18 cellular contexts compared by ENCODE assay signal in the genomic region with DNA sequence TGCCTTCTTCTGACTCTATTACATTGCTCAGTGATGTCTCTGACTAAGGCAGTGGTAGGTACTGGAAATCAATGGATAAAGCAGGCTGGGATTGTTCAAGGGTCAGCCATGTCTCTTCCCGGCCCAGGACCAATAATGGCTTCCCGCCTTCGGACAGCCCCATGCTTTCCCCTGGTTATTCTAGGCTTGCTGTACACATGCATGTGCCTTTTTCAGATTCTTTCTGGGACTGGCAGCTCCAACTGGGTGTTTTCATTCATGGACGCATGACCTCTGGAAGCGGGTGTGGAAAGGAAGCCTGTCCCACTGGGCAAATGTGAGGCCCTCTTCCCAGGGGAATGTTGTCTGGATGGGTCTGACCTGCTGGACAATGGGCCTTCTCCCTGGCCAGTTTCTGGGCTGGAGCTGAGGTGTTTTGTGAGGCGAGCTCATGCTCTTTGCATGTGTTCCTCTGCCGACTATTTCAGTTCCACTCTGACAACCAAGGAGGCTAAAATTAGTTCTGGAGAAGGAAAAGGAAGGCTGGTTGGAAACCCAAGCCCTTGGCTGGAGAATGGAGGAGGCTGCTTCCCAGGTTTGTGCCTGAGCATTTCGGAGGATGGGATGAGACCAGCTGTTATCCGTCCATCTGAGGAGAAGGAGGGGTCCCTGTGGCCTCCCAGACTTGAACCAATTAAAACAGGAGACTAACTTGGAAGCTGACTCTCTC. TPM values are rescaled to one million over a fixed set of nuclear protein-coding genes. Genes with fewer than 3 reads are reported as not detected.
A peak's percentile ranks its signal among the peaks of the same experiment; 100 is the strongest.
DNase-seq lines count a peak whose midpoint lies in the region; ATAC-seq, FAIRE-seq and TF ChIP-seq lines count a peak whose summit lies in the region.
"Had no signal": no experiment of that assay in that cellular context is flagged by ENCODE, and none has a peak within 500 bp of the region (broad histone marks: within the 10 kb centered on the region; RNA-seq: fewer than 3 reads in every experiment).

No MANE protein-coding gene starts in this region.

- no peak for FAIRE-seq in HepG2 (lab: Jason Lieb, UNC)
- FAIRE-seq: colon, endothelial cell of umbilical vein, small intestine had no signal

- TF ChIP-seq CTCF in liver (IDR thresholded peaks at IDR 0.05; ENCODE audit: low read depth, low read length, missing input control), result no peak
- TF ChIP-seq CTCF in HepG2 (CRISPR knock-in tag; IDR thresholded peaks at IDR 0.05), result no peak
- no peak for TF ChIP-seq CTCF in heart right ventricle (IDR thresholded peaks at IDR 0.05)
- TF ChIP-seq CTCF in progenitor cell of endocrine pancreas (IDR thresholded peaks at IDR 0.05; ENCODE audit: unreplicated experiment), result no peak
- TF ChIP-seq CTCF in SK-N-SH (IDR thresholded peaks at IDR 0.05), result no peak

- peaks cover 0 to 34% (median 22%) of the 10 kb centered on the region in 4 donors for H3K4me1 ChIP-seq in liver (ENCODE audit: control insufficient read depth in 4 of 4, insufficient read depth in 4 of 4, low read length in 3 of 4)
- peaks cover 31% of the 10 kb centered on the region for H3K4me1 ChIP-seq in HepG2 (ENCODE audit: insufficient read depth, low read length)
- peaks cover 27 to 64% (median 44%) of the 10 kb centered on the region in 9 donors for H3K4me1 ChIP-seq in heart right ventricle
- peaks cover 0 to 29% of the 10 kb centered on the region in 2 experiments; a peak in 2 of 4 replicates for H3K4me1 ChIP-seq in SK-N-SH (ENCODE audit: control insufficient read depth in 1 of 2, insufficient read depth in 2 of 2, low read depth in 1 of 2, low read length in 1 of 2)

- H3K27me3 ChIP-seq in liver (ENCODE audit: control insufficient read depth in 4 of 4, insufficient read depth in 4 of 4, low read length in 3 of 4), result no peaks in the 10 kb centered on the region
- H3K27me3 ChIP-seq in HepG2 (ENCODE audit: control insufficient read depth in 1 of 2, insufficient read depth in 2 of 2, low read length in 2 of 2), result no peaks in the 10 kb centered on the region
- H3K27me3 ChIP-seq in heart right ventricle, result peaks cover 0 to 7% (median 0%) of the 10 kb centered on the region in 7 donors
- H3K27me3 ChIP-seq in SK-N-SH (ENCODE audit: insufficient read depth), result no peaks in the 10 kb centered on the region

- in situ Hi-C loops in HepG2 (cut with HindIII; ENCODE audit: extremely low pct_ligation_motif_present, low pct_unique_long_range_greater_than_20kb), result loop anchor here (25.0 kb wide), 1 partner anchor 323 kb away; a partner anchor contains a TSS

- H3K4me1 Mint-ChIP-seq in progenitor cell of endocrine pancreas (ENCODE audit: low read depth), result peaks cover 37% of the 10 kb centered on the region

- peaks cover 6% of the 10 kb centered on the region for H3K36me3 Mint-ChIP-seq in progenitor cell of endocrine pancreas (ENCODE audit: insufficient read depth)

- H4K20me1 ChIP-seq in HepG2 (ENCODE audit: insufficient read depth, low read length), result peaks cover 62% of the 10 kb centered on the region
- H4K20me1 ChIP-seq in SK-N-SH (ENCODE audit: insufficient read depth), result peaks cover 26% of the 10 kb centered on the region

- H3K9me2 ChIP-seq in SK-N-SH, result no peaks in the 10 kb centered on the region

- WGBS in liver, result 83% methylated on average over 9 of the region's 9 CpGs
- 93% methylated on average over 7 of the region's 9 CpGs for WGBS in HepG2 (ENCODE audit: low lambda C conversion rate)
- WGBS in heart right ventricle, 2 donors, result 32 to 41% methylated on average over 9 of the region's 9 CpGs
- 91% methylated on average over 9 of the region's 9 CpGs for WGBS in SK-N-SH (ENCODE audit: low lambda C conversion rate)

- H3F3A ChIP-seq in SK-N-SH (replicated peaks; ENCODE audit: insufficient read depth), result no peaks in the 10 kb centered on the region

- H3K9ac ChIP-seq in liver (ENCODE audit: low read depth in 1 of 2, low read length in 2 of 2) (no peak overlapping the region), HepG2 (ENCODE audit: insufficient read depth, low read depth, low read length) (no peak overlapping the region), SK-N-SH (no peak overlapping the region)
- H3K9ac ChIP-seq: KMS-11 had no signal

- no peaks in the 10 kb centered on the region for H3K27me3 Mint-ChIP-seq in progenitor cell of endocrine pancreas
- H3K27me3 Mint-ChIP-seq: CD4-positive, alpha-beta T cell had no signal

- H3K36me3 ChIP-seq in liver (ENCODE audit: control insufficient read depth in 4 of 4, insufficient read depth in 3 of 4, low read depth in 1 of 4, low read length in 3 of 4), result no peaks in the 10 kb centered on the region
- H3K36me3 ChIP-seq in HepG2 (replicated peaks in 1 of 2; ENCODE audit: control insufficient read depth in 1 of 2, insufficient read depth in 2 of 2, low read length in 2 of 2), result peaks cover 0 to 8% of the 10 kb centered on the region in 2 experiments; a peak in 2 of 5 replicates
- no peaks in the 10 kb centered on the region for H3K36me3 ChIP-seq in heart right ventricle
- no peaks in the 10 kb centered on the region for H3K36me3 ChIP-seq in SK-N-SH (replicated peaks in 1 of 2; ENCODE audit: control insufficient read depth in 1 of 2, insufficient read depth in 2 of 2, low read length in 1 of 2)

- BruUV-seq in HepG2 (replicated peaks; lab: Mats Ljungman, UMichigan), result no TSS peak

- H2AFZ ChIP-seq in HepG2 (ENCODE audit: low read length) (no peak overlapping the region), SK-N-SH (ENCODE audit: low read depth) (no peak overlapping the region)

- H3K4me2 ChIP-seq in HepG2 (ENCODE audit: low read depth, low read length) (no peak overlapping the region), SK-N-SH (no peak overlapping the region)
- H3K4me2 ChIP-seq: KMS-11 had no signal

- H3K27ac Mint-ChIP-seq in progenitor cell of endocrine pancreas, result peak overlapping the region; percentile 79
- H3K27ac Mint-ChIP-seq: activated T-helper 2 cell treated with anti-CD3 and anti-CD28 coated beads, Interferon-gamma antibody, Interleukin-2, Interleukin-4, amounts not matched to agents 10 μg/mL and 5 μg/mL and 100 μg/mL, durations not matched to agents 14 hours and 24 hours and 36 hours; CD4-positive, alpha-beta T cell had no signal

- DNase-seq in HepG2 (ENCODE audit: low spot score), result no peak
- no peak for DNase-seq in heart right ventricle
- no peak for DNase-seq in progenitor cell of endocrine pancreas (ENCODE audit: low spot score, unreplicated experiment)
- DNase-seq in CD1c-positive myeloid dendritic cell (ENCODE audit: extremely low spot score), result no peak
- no peak for DNase-seq in NCI-H345 (lab: John Stamatoyannopoulos, UW)
- DNase-seq in SK-N-SH, result no peak
- DNase-seq: amniotic stem cell; CD4-positive, alpha-beta T cell; DND-41; mesendoderm; small intestine; T-helper 1 cell had no signal

- no peaks in the 10 kb centered on the region for H3K9me3 ChIP-seq in liver (ENCODE audit: control insufficient read depth in 4 of 4, low read length in 3 of 4)
- no peaks in the 10 kb centered on the region for H3K9me3 ChIP-seq in HepG2 (ENCODE audit: low read length)
- H3K9me3 ChIP-seq in heart right ventricle, result no peaks in the 10 kb centered on the region
- H3K9me3 ChIP-seq in SK-N-SH, result no peaks in the 10 kb centered on the region

- TF ChIP-seq RAD21 in liver (IDR thresholded peaks at IDR 0.05), result no peak
- no peak for TF ChIP-seq RAD21 in HepG2 (CRISPR knock-in tag; IDR thresholded peaks at IDR 0.05)
- TF ChIP-seq RAD21 in SK-N-SH (IDR thresholded peaks at IDR 0.05; ENCODE audit: low read length), result no peak

- CTCF ChIA-PET in HepG2 (lab: Yijun Ruan, JAX; ENCODE audit: low intra/inter-chr PET ratio, low total read pairs) (no interaction called here), SK-N-SH (lab: Yijun Ruan, JAX) (interaction anchor here (1.0 kb wide), 1 partner anchor 19 kb away, joined by 3 read pairs; no protein-coding TSS in a partner anchor)

- intact Hi-C loops in HepG2 (cut with micrococcal nuclease; ENCODE audit: unreplicated experiment) (no loop called here), heart right ventricle (cut with DNase I) (no loop called here)

- no peak overlapping the region for H3K27ac ChIP-seq in liver (ENCODE audit: low read depth in 1 of 2, low read length in 2 of 2)
- H3K27ac ChIP-seq in HepG2 (ENCODE audit: extremely low read length, insufficient read depth, low read length), result no peak overlapping the region
- H3K27ac ChIP-seq in heart right ventricle, result peak overlapping the region in 8 of 10 donors; percentile 5 to 76 (median 30)
- no peak overlapping the region for H3K27ac ChIP-seq in SK-N-SH (ENCODE audit: low read depth in 2 of 2, low read length in 1 of 2)
- H3K27ac ChIP-seq: KMS-11 had no signal

- no peak for TF ChIP-seq EP300 in HepG2 (IDR thresholded peaks at IDR 0.05; ENCODE audit: low read depth in 2 of 2, low read length in 2 of 2)
- no peak for TF ChIP-seq EP300 in HepG2 (CRISPR knock-in tag; IDR thresholded peaks at IDR 0.05; ENCODE audit: borderline replicate concordance)
- no peak for TF ChIP-seq EP300 in SK-N-SH (IDR thresholded peaks at IDR 0.05; ENCODE audit: borderline replicate concordance in 1 of 2, low read depth in 1 of 2, low read length in 1 of 2)

- H3K79me2 ChIP-seq in HepG2 (ENCODE audit: insufficient read depth, low read length), result peaks cover 87% of the 10 kb centered on the region
- H3K79me2 ChIP-seq in SK-N-SH (ENCODE audit: insufficient read depth), result peaks cover 56% of the 10 kb centered on the region

- no peak for ATAC-seq in HepG2
- ATAC-seq in heart right ventricle, result peak in 7 of 8 donors; percentile 7 to 50 (median 27)
- ATAC-seq in GM19023 (IDR thresholded peaks at IDR 0.05; ENCODE audit: unreplicated experiment), result no peak

- H3K4me3 ChIP-seq in liver (ENCODE audit: low read depth in 1 of 3, low read length in 3 of 3) (peak overlapping the region in 2 of 3 donors; percentile 63 to 80), HepG2 (replicated peaks in 1 of 3; ENCODE audit: insufficient read depth in 1 of 3, low read depth in 2 of 3, low read length in 3 of 3) (no peak overlapping the region), heart right ventricle (no peak overlapping the region), SK-N-SH (ENCODE audit: low read depth in 2 of 2, low read length in 1 of 2) (no peak overlapping the region)

- POLR2A ChIA-PET in HepG2 (lab: Yijun Ruan, JAX) (no interaction called here), SK-N-SH (lab: Yijun Ruan, JAX) (no interaction called here)

- no peak overlapping the region for H3K4me3 Mint-ChIP-seq in progenitor cell of endocrine pancreas (ENCODE audit: low read depth)
- H3K4me3 Mint-ChIP-seq: CD4-positive, alpha-beta T cell had no signal

- peaks cover 10% of the 10 kb centered on the region for H3K9me3 Mint-ChIP-seq in progenitor cell of endocrine pancreas (ENCODE audit: low read depth)

- TF ChIP-seq POLR2A in HepG2 (IDR thresholded peaks at IDR 0.05; ENCODE audit: insufficient read depth in 1 of 2, low read depth in 2 of 2, low read length in 2 of 2), result no peak

RNA-seq across cellular contexts. Expression of a gene that starts 6.8 kb away (rescaled TPM):
- total RNA-seq in liver (1 to 10 TPM; 7.3 to 7.4 TPM), HepG2 (2016; rRNA removed; fragmentation: Illumina TruSeq; extraction: Trizol) (10.0 and 11.3 TPM in 2 replicates), heart right ventricle (1 to 10 TPM; 3.7 to 7.6 (median 6.3) TPM), progenitor cell of endocrine pancreas (77.6 and 83.9 TPM in 2 replicates)
- polyA plus RNA-seq in liver (1 to 10 TPM; 1.2 to 2.1 TPM), HepG2 (2011; rRNA removed) (12.0 and 12.7 TPM in 2 replicates), heart right ventricle (1 to 10 TPM in 1 of 2 donors, under 1 TPM in 1; 0.43 to 1.4 TPM), SK-N-SH (2012; rRNA removed) (1.4 TPM in 2 replicates)
- total RNA-seq in HepG2 (2016; cell fraction: cytosol; rRNA removed; fragmentation: Illumina TruSeq; extraction: Trizol; ENCODE audit: low read depth), result 1.9 and 2.3 TPM in 2 replicates
- total RNA-seq in HepG2 (2016; cell fraction: insoluble cytoplasmic fraction; rRNA removed; fragmentation: Illumina TruSeq; extraction: Trizol), result 9.6 and 10.5 TPM in 2 replicates
- 6.0 TPM in 2 replicates for total RNA-seq in HepG2 (2016; cell fraction: membrane; rRNA removed; fragmentation: Illumina TruSeq; extraction: Trizol)
- 11.7 and 13.1 TPM in 2 replicates for total RNA-seq in HepG2 (2016; cell fraction: nucleus; rRNA removed; fragmentation: Illumina TruSeq; extraction: Trizol)
- polyA plus RNA-seq in HepG2 (2011; cell fraction: cytosol; rRNA removed), result 9.0 and 9.9 TPM in 2 replicates
- polyA plus RNA-seq in HepG2 (2011; cell fraction: nucleus; rRNA removed), result 15.0 and 15.2 TPM in 2 replicates
- 9.9 and 12.0 TPM in 2 replicates for polyA plus RNA-seq in HepG2 (2012)
- 2.7 and 2.9 TPM in 2 replicates for polyA plus RNA-seq in HepG2 (2016; cell fraction: cytosol; fragmentation: Illumina TruSeq; extraction: Trizol; ENCODE audit: low read depth)
- polyA plus RNA-seq in HepG2 (2016; cell fraction: insoluble cytoplasmic fraction; fragmentation: Illumina TruSeq; extraction: Trizol; ENCODE audit: low read depth), result 5.1 and 5.5 TPM in 2 replicates
- polyA plus RNA-seq in HepG2 (2016; cell fraction: membrane; fragmentation: Illumina TruSeq; extraction: Trizol; ENCODE audit: low read depth), result 3.4 and 4.2 TPM in 2 replicates
- polyA plus RNA-seq in HepG2 (2016; cell fraction: nucleus; fragmentation: Illumina TruSeq; extraction: Trizol; ENCODE audit: insufficient read depth, low read depth), result 8.4 and 8.5 TPM in 2 replicates
- polyA minus RNA-seq in HepG2 (2011; rRNA and poly(A)+ RNA removed; ENCODE audit: low replicate concordance), result 23.0 and 122 TPM in 2 replicates
- 32.7 and 38.7 TPM in 2 replicates for polyA minus RNA-seq in HepG2 (2011; cell fraction: cytosol; rRNA and poly(A)+ RNA removed)
- 27.8 and 34.2 TPM in 2 replicates for polyA minus RNA-seq in HepG2 (2011; cell fraction: nucleus; rRNA and poly(A)+ RNA removed)
- 0.72 and 1.0 TPM in 2 replicates for polyA plus RNA-seq in SK-N-SH (2012; cell fraction: cytosol; rRNA removed)
- polyA plus RNA-seq in SK-N-SH (2012; cell fraction: nucleus; rRNA removed), result 2.0 and 2.1 TPM in 2 replicates

RNA-seq across cellular contexts. Expression of a gene that starts 35.6 kb away (rescaled TPM):
- total RNA-seq in liver (1 to 10 TPM; 3.8 to 4.4 TPM), HepG2 (2016; rRNA removed; fragmentation: Illumina TruSeq; extraction: Trizol) (7.2 and 9.5 TPM in 2 replicates), heart right ventricle (10 to 100 TPM; 11.9 to 38.9 (median 25.4) TPM), progenitor cell of endocrine pancreas (15.2 and 16.5 TPM in 2 replicates)
- polyA plus RNA-seq in liver (1 to 10 TPM; 2.1 to 3.9 TPM), HepG2 (2011; rRNA removed) (5.5 TPM in 2 replicates), heart right ventricle (10 to 100 TPM; 10.7 to 39.9 TPM), SK-N-SH (2012; rRNA removed) (6.2 and 8.8 TPM in 2 replicates)
- total RNA-seq in HepG2 (2016; cell fraction: cytosol; rRNA removed; fragmentation: Illumina TruSeq; extraction: Trizol; ENCODE audit: low read depth), result 2.4 and 3.2 TPM in 2 replicates
- 9.4 and 10.0 TPM in 2 replicates for total RNA-seq in HepG2 (2016; cell fraction: insoluble cytoplasmic fraction; rRNA removed; fragmentation: Illumina TruSeq; extraction: Trizol)
- total RNA-seq in HepG2 (2016; cell fraction: membrane; rRNA removed; fragmentation: Illumina TruSeq; extraction: Trizol), result 4.3 and 4.9 TPM in 2 replicates
- 11.9 and 12.3 TPM in 2 replicates for total RNA-seq in HepG2 (2016; cell fraction: nucleus; rRNA removed; fragmentation: Illumina TruSeq; extraction: Trizol)
- 2.0 and 3.0 TPM in 2 replicates for polyA plus RNA-seq in HepG2 (2011; cell fraction: cytosol; rRNA removed)
- polyA plus RNA-seq in HepG2 (2011; cell fraction: nucleus; rRNA removed), result 11.4 and 19.7 TPM in 2 replicates
- 3.4 and 5.4 TPM in 2 replicates for polyA plus RNA-seq in HepG2 (2012)
- 0.79 and 1.1 TPM in 2 replicates for polyA plus RNA-seq in HepG2 (2016; cell fraction: cytosol; fragmentation: Illumina TruSeq; extraction: Trizol; ENCODE audit: low read depth)
- 8.8 and 9.2 TPM in 2 replicates for polyA plus RNA-seq in HepG2 (2016; cell fraction: insoluble cytoplasmic fraction; fragmentation: Illumina TruSeq; extraction: Trizol; ENCODE audit: low read depth)
- 2.3 and 2.8 TPM in 2 replicates for polyA plus RNA-seq in HepG2 (2016; cell fraction: membrane; fragmentation: Illumina TruSeq; extraction: Trizol; ENCODE audit: low read depth)
- 25.1 and 25.9 TPM in 2 replicates for polyA plus RNA-seq in HepG2 (2016; cell fraction: nucleus; fragmentation: Illumina TruSeq; extraction: Trizol; ENCODE audit: insufficient read depth, low read depth)
- 5.4 and 6.5 TPM in 2 replicates for polyA minus RNA-seq in HepG2 (2011; rRNA and poly(A)+ RNA removed; ENCODE audit: low replicate concordance)
- polyA minus RNA-seq in HepG2 (2011; cell fraction: cytosol; rRNA and poly(A)+ RNA removed), result 1.8 and 2.0 TPM in 2 replicates
- 15.5 and 17.5 TPM in 2 replicates for polyA minus RNA-seq in HepG2 (2011; cell fraction: nucleus; rRNA and poly(A)+ RNA removed)
- polyA plus RNA-seq in SK-N-SH (2012; cell fraction: cytosol; rRNA removed), result 4.9 and 5.0 TPM in 2 replicates
- polyA plus RNA-seq in SK-N-SH (2012; cell fraction: nucleus; rRNA removed), result 19.3 and 31.0 TPM in 2 replicates

Comparison
In these comparisons a context has a peak if more than half of its experiments do, and no peak if none do; other contexts are left out.
1. H3K4me3 ChIP-seq: peak in liver (2 of 3); none in HepG2 (0 of 3), heart right ventricle (0 of 10) and SK-N-SH (0 of 2).
2. H3K27ac ChIP-seq: peak in heart right ventricle (8 of 10); none in liver (0 of 2), HepG2 (single experiment) and SK-N-SH (0 of 2).
3. ATAC-seq: peak in heart right ventricle (7 of 8); none in HepG2 (single experiment) and GM19023 (single experiment).